1 cellular context compared by ENCODE assay signal in the genomic region with DNA sequence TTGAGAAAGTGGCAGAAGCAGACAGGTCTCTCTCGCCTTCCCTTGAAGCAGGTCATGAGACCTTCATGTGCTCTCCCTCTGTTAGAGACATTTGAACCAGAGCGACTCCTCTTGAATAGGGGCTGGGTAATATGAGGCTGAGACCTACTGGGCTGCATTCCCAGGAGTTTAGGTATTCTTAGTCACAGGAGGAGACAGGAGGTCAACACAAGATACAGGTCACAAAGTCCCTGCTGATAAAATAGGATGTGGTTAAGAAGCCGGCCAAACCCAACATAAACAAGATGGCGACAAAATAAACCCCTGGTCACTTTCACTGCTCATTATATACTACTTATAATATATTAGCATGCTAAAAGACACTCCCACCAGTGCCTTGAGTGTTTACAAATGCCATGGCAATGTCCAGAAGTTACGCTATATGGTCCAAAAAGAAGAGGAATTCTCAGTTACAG.
A peak's percentile ranks its signal among the peaks of the same experiment; 100 is the strongest.
TF ChIP-seq lines count a peak whose summit lies in the region.

No MANE protein-coding gene starts in this region.

TF ChIP-seq in K562, 482 proteins besides CTCF, POLR2A, EP300 and RAD21 (continued from another document):
- TF ChIP-seq, protein P1, sequence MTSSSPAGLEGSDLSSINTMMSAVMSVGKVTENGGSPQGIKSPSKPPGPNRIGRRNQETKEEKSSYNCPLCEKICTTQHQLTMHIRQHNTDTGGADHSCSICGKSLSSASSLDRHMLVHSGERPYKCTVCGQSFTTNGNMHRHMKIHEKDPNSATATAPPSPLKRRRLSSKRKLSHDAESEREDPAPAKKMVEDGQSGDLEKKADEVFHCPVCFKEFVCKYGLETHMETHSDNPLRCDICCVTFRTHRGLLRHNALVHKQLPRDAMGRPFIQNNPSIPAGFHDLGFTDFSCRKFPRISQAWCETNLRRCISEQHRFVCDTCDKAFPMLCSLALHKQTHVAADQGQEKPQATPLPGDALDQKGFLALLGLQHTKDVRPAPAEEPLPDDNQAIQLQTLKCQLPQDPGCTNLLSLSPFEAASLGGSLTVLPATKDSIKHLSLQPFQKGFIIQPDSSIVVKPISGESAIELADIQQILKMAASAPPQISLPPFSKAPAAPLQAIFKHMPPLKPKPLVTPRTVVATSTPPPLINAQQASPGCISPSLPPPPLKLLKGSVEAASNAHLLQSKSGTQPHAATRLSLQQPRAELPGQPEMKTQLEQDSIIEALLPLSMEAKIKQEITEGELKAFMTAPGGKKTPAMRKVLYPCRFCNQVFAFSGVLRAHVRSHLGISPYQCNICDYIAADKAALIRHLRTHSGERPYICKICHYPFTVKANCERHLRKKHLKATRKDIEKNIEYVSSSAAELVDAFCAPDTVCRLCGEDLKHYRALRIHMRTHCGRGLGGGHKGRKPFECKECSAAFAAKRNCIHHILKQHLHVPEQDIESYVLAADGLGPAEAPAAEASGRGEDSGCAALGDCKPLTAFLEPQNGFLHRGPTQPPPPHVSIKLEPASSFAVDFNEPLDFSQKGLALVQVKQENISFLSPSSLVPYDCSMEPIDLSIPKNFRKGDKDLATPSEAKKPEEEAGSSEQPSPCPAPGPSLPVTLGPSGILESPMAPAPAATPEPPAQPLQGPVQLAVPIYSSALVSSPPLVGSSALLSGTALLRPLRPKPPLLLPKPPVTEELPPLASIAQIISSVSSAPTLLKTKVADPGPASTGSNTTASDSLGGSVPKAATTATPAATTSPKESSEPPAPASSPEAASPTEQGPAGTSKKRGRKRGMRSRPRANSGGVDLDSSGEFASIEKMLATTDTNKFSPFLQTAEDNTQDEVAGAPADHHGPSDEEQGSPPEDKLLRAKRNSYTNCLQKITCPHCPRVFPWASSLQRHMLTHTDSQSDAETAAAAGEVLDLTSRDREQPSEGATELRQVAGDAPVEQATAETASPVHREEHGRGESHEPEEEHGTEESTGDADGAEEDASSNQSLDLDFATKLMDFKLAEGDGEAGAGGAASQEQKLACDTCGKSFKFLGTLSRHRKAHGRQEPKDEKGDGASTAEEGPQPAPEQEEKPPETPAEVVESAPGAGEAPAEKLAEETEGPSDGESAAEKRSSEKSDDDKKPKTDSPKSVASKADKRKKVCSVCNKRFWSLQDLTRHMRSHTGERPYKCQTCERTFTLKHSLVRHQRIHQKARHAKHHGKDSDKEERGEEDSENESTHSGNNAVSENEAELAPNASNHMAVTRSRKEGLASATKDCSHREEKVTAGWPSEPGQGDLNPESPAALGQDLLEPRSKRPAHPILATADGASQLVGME (CRISPR knock-in tag; IDR thresholded peaks at IDR 0.05) = no peak
- TF ChIP-seq HNRNPK (IDR thresholded peaks at IDR 0.05; ENCODE audit: low read depth, low read length, poor library complexity, severe bottlenecking) = no peak
- TF ChIP-seq CBX2 (IDR thresholded peaks at IDR 0.05; ENCODE audit: insufficient read depth, low read length, poor library complexity, severe bottlenecking) = no peak
- peak; percentile 46 for TF ChIP-seq EHMT2 (IDR thresholded peaks at IDR 0.05)
- no peak for TF ChIP-seq ILF3 (IDR thresholded peaks at IDR 0.05; ENCODE audit: borderline replicate concordance)
- peak; percentile 48 for TF ChIP-seq SOX6 (IDR thresholded peaks at IDR 0.05)
- peak; percentile 17 for TF ChIP-seq TAF1 (IDR thresholded peaks at IDR 0.05; ENCODE audit: control insufficient read depth, extremely low read depth, insufficient read depth, low read length, severe bottlenecking)
- TF ChIP-seq HNRNPUL1 (IDR thresholded peaks at IDR 0.05; ENCODE audit: low read length) = no peak
- TF ChIP-seq NCOA6 (IDR thresholded peaks at IDR 0.05) = no peak
- TF ChIP-seq, protein P2, sequence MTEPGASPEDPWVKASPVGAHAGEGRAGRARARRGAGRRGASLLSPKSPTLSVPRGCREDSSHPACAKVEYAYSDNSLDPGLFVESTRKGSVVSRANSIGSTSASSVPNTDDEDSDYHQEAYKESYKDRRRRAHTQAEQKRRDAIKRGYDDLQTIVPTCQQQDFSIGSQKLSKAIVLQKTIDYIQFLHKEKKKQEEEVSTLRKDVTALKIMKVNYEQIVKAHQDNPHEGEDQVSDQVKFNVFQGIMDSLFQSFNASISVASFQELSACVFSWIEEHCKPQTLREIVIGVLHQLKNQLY (CRISPR knock-in tag; conservative IDR thresholded peaks at IDR 0.05) = no peak
- no peak for TF ChIP-seq PTBP1 (IDR thresholded peaks at IDR 0.05; ENCODE audit: low read depth, low read length)
- peak; percentile 73 for TF ChIP-seq RFX1 (IDR thresholded peaks at IDR 0.05)
- TF ChIP-seq ZNF707 (CRISPR knock-in tag; conservative IDR thresholded peaks at IDR 0.05) = no peak
- no peak for TF ChIP-seq ZNF224 (CRISPR knock-in tag; IDR thresholded peaks at IDR 0.05)
- TF ChIP-seq ZFP36 (IDR thresholded peaks at IDR 0.05; ENCODE audit: low read depth, low read length, partially characterized antibody) = no peak
- TF ChIP-seq, protein P3, sequence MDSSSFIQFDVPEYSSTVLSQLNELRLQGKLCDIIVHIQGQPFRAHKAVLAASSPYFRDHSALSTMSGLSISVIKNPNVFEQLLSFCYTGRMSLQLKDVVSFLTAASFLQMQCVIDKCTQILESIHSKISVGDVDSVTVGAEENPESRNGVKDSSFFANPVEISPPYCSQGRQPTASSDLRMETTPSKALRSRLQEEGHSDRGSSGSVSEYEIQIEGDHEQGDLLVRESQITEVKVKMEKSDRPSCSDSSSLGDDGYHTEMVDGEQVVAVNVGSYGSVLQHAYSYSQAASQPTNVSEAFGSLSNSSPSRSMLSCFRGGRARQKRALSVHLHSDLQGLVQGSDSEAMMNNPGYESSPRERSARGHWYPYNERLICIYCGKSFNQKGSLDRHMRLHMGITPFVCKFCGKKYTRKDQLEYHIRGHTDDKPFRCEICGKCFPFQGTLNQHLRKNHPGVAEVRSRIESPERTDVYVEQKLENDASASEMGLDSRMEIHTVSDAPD (CRISPR knock-in tag; IDR thresholded peaks at IDR 0.05) = no peak
- TF ChIP-seq, protein P4, sequence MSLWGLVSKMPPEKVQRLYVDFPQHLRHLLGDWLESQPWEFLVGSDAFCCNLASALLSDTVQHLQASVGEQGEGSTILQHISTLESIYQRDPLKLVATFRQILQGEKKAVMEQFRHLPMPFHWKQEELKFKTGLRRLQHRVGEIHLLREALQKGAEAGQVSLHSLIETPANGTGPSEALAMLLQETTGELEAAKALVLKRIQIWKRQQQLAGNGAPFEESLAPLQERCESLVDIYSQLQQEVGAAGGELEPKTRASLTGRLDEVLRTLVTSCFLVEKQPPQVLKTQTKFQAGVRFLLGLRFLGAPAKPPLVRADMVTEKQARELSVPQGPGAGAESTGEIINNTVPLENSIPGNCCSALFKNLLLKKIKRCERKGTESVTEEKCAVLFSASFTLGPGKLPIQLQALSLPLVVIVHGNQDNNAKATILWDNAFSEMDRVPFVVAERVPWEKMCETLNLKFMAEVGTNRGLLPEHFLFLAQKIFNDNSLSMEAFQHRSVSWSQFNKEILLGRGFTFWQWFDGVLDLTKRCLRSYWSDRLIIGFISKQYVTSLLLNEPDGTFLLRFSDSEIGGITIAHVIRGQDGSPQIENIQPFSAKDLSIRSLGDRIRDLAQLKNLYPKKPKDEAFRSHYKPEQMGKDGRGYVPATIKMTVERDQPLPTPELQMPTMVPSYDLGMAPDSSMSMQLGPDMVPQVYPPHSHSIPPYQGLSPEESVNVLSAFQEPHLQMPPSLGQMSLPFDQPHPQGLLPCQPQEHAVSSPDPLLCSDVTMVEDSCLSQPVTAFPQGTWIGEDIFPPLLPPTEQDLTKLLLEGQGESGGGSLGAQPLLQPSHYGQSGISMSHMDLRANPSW (CRISPR knock-in tag; IDR thresholded peaks at IDR 0.05) = no peak
- TF ChIP-seq ZNF384 (IDR thresholded peaks at IDR 0.05; ENCODE audit: low read depth, low read length) = no peak
- TF ChIP-seq SRSF1 (IDR thresholded peaks at IDR 0.05; ENCODE audit: low read depth, low read length) = no peak
- TF ChIP-seq, protein P5, sequence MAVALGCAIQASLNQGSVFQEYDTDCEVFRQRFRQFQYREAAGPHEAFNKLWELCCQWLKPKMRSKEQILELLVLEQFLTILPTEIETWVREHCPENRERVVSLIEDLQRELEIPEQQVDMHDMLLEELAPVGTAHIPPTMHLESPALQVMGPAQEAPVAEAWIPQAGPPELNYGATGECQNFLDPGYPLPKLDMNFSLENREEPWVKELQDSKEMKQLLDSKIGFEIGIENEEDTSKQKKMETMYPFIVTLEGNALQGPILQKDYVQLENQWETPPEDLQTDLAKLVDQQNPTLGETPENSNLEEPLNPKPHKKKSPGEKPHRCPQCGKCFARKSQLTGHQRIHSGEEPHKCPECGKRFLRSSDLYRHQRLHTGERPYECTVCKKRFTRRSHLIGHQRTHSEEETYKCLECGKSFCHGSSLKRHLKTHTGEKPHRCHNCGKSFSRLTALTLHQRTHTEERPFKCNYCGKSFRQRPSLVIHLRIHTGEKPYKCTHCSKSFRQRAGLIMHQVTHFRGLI (CRISPR knock-in tag; IDR thresholded peaks at IDR 0.05) = no peak
- TF ChIP-seq ATF7 (IDR thresholded peaks at IDR 0.05) = 0 out of 2 replicates have a peak, but pooled peaks have one; percentile 38
- no peak for TF ChIP-seq NR1H2 (CRISPR knock-in tag; IDR thresholded peaks at IDR 0.05)
- TF ChIP-seq, protein P6, sequence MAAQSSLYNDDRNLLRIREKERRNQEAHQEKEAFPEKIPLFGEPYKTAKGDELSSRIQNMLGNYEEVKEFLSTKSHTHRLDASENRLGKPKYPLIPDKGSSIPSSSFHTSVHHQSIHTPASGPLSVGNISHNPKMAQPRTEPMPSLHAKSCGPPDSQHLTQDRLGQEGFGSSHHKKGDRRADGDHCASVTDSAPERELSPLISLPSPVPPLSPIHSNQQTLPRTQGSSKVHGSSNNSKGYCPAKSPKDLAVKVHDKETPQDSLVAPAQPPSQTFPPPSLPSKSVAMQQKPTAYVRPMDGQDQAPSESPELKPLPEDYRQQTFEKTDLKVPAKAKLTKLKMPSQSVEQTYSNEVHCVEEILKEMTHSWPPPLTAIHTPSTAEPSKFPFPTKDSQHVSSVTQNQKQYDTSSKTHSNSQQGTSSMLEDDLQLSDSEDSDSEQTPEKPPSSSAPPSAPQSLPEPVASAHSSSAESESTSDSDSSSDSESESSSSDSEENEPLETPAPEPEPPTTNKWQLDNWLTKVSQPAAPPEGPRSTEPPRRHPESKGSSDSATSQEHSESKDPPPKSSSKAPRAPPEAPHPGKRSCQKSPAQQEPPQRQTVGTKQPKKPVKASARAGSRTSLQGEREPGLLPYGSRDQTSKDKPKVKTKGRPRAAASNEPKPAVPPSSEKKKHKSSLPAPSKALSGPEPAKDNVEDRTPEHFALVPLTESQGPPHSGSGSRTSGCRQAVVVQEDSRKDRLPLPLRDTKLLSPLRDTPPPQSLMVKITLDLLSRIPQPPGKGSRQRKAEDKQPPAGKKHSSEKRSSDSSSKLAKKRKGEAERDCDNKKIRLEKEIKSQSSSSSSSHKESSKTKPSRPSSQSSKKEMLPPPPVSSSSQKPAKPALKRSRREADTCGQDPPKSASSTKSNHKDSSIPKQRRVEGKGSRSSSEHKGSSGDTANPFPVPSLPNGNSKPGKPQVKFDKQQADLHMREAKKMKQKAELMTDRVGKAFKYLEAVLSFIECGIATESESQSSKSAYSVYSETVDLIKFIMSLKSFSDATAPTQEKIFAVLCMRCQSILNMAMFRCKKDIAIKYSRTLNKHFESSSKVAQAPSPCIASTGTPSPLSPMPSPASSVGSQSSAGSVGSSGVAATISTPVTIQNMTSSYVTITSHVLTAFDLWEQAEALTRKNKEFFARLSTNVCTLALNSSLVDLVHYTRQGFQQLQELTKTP (IDR thresholded peaks at IDR 0.05; ENCODE audit: low read depth in 1 of 2, partially characterized antibody in 2 of 2) = peak in 1 of 2 experiments; percentile 18
- no peak for TF ChIP-seq ZNF695 (CRISPR knock-in tag; IDR thresholded peaks at IDR 0.05)
- TF ChIP-seq GTF2E2 (tag; IDR thresholded peaks at IDR 0.05) = no peak
- no peak for TF ChIP-seq KDM2B (CRISPR knock-in tag; IDR thresholded peaks at IDR 0.05)
- TF ChIP-seq NR2C1 (IDR thresholded peaks at IDR 0.05) = no peak
- peak; percentile 47 for TF ChIP-seq NR2C1 (tag; IDR thresholded peaks at IDR 0.05)
- TF ChIP-seq, protein P7, sequence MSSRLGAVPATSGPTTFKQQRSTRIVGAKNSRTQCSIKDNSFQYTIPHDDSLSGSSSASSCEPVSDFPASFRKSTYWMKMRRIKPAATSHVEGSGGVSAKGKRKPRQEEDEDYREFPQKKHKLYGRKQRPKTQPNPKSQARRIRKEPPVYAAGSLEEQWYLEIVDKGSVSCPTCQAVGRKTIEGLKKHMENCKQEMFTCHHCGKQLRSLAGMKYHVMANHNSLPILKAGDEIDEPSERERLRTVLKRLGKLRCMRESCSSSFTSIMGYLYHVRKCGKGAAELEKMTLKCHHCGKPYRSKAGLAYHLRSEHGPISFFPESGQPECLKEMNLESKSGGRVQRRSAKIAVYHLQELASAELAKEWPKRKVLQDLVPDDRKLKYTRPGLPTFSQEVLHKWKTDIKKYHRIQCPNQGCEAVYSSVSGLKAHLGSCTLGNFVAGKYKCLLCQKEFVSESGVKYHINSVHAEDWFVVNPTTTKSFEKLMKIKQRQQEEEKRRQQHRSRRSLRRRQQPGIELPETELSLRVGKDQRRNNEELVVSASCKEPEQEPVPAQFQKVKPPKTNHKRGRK (tag; IDR thresholded peaks at IDR 0.05) = no peak
- TF ChIP-seq ZNF197 (CRISPR knock-in tag; IDR thresholded peaks at IDR 0.05; ENCODE audit: low read depth) = no peak
- no peak for TF ChIP-seq ZNF75A (CRISPR knock-in tag; IDR thresholded peaks at IDR 0.05)
- TF ChIP-seq KLF6 (CRISPR knock-in tag; IDR thresholded peaks at IDR 0.05; ENCODE audit: borderline replicate concordance) = no peak
- no peak for TF ChIP-seq NEUROD1 (IDR thresholded peaks at IDR 0.05; ENCODE audit: borderline replicate concordance, low read depth, low read length, partially characterized antibody)
- 0 out of 2 replicates have a peak, but pooled peaks have one; percentile 50 for TF ChIP-seq POLR2H (tag; IDR thresholded peaks at IDR 0.05; ENCODE audit: low read depth)
- TF ChIP-seq RBM39 (optimal IDR thresholded peaks at IDR 0.05; ENCODE audit: low read depth, low read length) = no peak
- TF ChIP-seq ZNF766 (CRISPR knock-in tag; conservative IDR thresholded peaks at IDR 0.05) = peak; percentile 85; the same call in 1 of the 2 replicates
TF ChIP-seq in K562: peak in this region for 49.
